ENCODE assay signal across 27 cellular contexts in genomic region chr21:32907521-32907920, GRCh38.
"Had no signal": no experiment of that assay in that cellular context is flagged by ENCODE, and none has a peak within 500 bp of the region (broad histone marks: within the 10 kb centered on the region; RNA-seq: fewer than 3 reads in every experiment).

No MANE protein-coding gene starts in this region.

- H3K9me3 ChIP-seq: colonic mucosa, esophagus squamous epithelium, gastroesophageal sphincter, heart left ventricle, left lung, lower lobe of right lung, mucosa of descending colon had no signal

- H3K27ac Mint-ChIP-seq: dendritic cell treated with granulocyte-macrophage colony-stimulating factor and Interleukin-4, amounts not matched to agents 40 ng/mL and 50 ng/mL, for 4 days; effector memory CD8-positive, alpha-beta T cell; endodermal cell; mesothelial cell of epicardium; naive B cell; naive thymus-derived CD8-positive, alpha-beta T cell had no signal

- H3K27me3 ChIP-seq: colonic mucosa, gastroesophageal sphincter, hepatocyte, left lung had no signal

- H3K36me3 ChIP-seq: colonic mucosa, esophagus squamous epithelium, gastroesophageal sphincter, heart left ventricle, left lung, lower lobe of right lung had no signal

- FAIRE-seq: islet of Langerhans, keratinocyte had no signal

- H3K4me1 Mint-ChIP-seq: mesothelial cell of epicardium; naive B cell; naive thymus-derived CD8-positive, alpha-beta T cell had no signal

- ATAC-seq: effector memory CD8-positive, alpha-beta T cell; esophagus mucosa; gastroesophageal sphincter; heart left ventricle; left cardiac atrium; left lung; left ventricle myocardium superior; lower lobe of right lung; mucosa of descending colon; naive thymus-derived CD8-positive, alpha-beta T cell had no signal

- H3K4me1 ChIP-seq: colonic mucosa, esophagus squamous epithelium, gastroesophageal sphincter, heart left ventricle, left lung, lower lobe of right lung had no signal

- H2AFZ ChIP-seq: hepatocyte had no signal

- H3K4me3 Mint-ChIP-seq: dendritic cell treated with granulocyte-macrophage colony-stimulating factor and Interleukin-4, amounts not matched to agents 40 ng/mL and 50 ng/mL, for 4 days; effector memory CD8-positive, alpha-beta T cell; endodermal cell; mesothelial cell of epicardium; naive B cell; naive thymus-derived CD8-positive, alpha-beta T cell had no signal

- H3K4me3 ChIP-seq: colonic mucosa, esophagus squamous epithelium, gastroesophageal sphincter, heart left ventricle, hepatocyte, left lung, lower lobe of right lung, mucosa of descending colon had no signal

- H3K9me3 Mint-ChIP-seq: dendritic cell treated with granulocyte-macrophage colony-stimulating factor and Interleukin-4, amounts not matched to agents 40 ng/mL and 50 ng/mL, for 4 days; effector memory CD8-positive, alpha-beta T cell; mesothelial cell of epicardium; naive B cell had no signal

- H3K36me3 Mint-ChIP-seq: mesothelial cell of epicardium; naive B cell; naive thymus-derived CD8-positive, alpha-beta T cell had no signal

- DNase-seq: colonic mucosa; cortex of kidney; effector CD8-positive, alpha-beta T cell; effector memory CD8-positive, alpha-beta T cell; endodermal cell; erythroblast; esophagus squamous epithelium; foreskin fibroblast; foreskin melanocyte; heart left ventricle; hypothalamus; left cardiac atrium; left lung; left ventricle myocardium superior; lower lobe of right lung; mesenchymal stem cell; mucosa of descending colon; naive B cell; naive thymus-derived CD8-positive, alpha-beta T cell had no signal

- H3K27ac ChIP-seq: colonic mucosa, epithelial cell of prostate, esophagus squamous epithelium, gastroesophageal sphincter, heart left ventricle, hepatocyte, left lung, lower lobe of right lung had no signal

- H3K4me2 ChIP-seq: hepatocyte had no signal

- H3K79me2 ChIP-seq: hepatocyte had no signal
